Comparison of ENCODE assay signal across 20 cellular contexts in the genomic region with DNA sequence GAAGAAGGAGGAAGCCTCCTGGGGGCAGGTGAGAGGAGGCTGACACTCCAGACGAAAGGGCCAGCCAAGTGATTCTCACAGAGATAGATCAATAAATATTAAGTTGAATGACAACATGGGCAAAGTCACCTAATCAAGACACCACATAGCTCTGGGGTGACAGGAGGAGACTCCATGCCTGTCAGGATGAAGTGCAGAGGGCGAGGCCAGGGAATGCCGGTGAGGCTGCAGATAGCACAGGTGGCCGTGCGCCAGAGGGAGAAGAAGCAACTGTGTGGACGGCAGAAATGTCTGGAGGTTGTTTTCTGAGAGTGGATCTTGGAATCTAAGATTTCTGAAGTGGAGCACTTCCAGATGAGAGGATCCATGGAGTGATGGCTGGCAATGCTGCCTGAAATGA.
"Had no signal": no experiment of that assay in that cellular context is flagged by ENCODE, and none has a peak within 500 bp of the region (broad histone marks: within the 10 kb centered on the region; RNA-seq: fewer than 3 reads in every experiment).

No MANE protein-coding gene starts in this region.

- H3K9me3 ChIP-seq: body of pancreas, pancreas, transverse colon, vagina had no signal

- DNase-seq: activated CD4-positive, alpha-beta T cell treated with anti-CD3 and anti-CD28 coated beads, Interleukin-2, amount 50 U/mL, for 48 hours; activated CD8-positive, alpha-beta memory T cell treated with anti-CD3 and anti-CD28 coated beads, Interleukin-2, amount 50 U/mL, for 4 hours; anterior cingulate cortex; body of pancreas; heart right ventricle; islet precursor cell; left cardiac atrium; mesenchymal stem cell; pancreas; right cardiac atrium; stimulated activated CD4-positive, alpha-beta T cell treated with anti-CD3 and anti-CD28 coated beads, Interleukin-12 subunit alpha, Interleukin-12 subunit beta, amount 100 ng/mL, for 4 hours; stimulated activated CD4-positive, alpha-beta T cell treated with anti-CD3 and anti-CD28 coated beads, Interleukin-4, amount 100 ng/mL, for 4 hours; T1000; transverse colon had no signal

- ATAC-seq: body of pancreas, heart right ventricle, left cardiac atrium, pancreas, right cardiac atrium, WTC11 had no signal

- H3K4me3 Mint-ChIP-seq: nephron; T-helper 1 cell treated with Interleukin-12 subunit alpha and Interleukin-12 subunit beta and Interleukin-4 antibody, amounts not matched to agents 30 μg/mL and 1 μg/mL, for 36 hours; WTC11 had no signal

- H3K4me1 Mint-ChIP-seq: nephron had no signal

- H3K36me3 ChIP-seq: cardiac muscle cell, heart right ventricle, pancreas, transverse colon, vagina had no signal

- H3K27ac Mint-ChIP-seq: nephron; T-helper 1 cell treated with Interleukin-12 subunit alpha and Interleukin-12 subunit beta and Interleukin-4 antibody, amounts not matched to agents 30 μg/mL and 1 μg/mL, for 36 hours; WTC11 had no signal

- H3K4me3 ChIP-seq: body of pancreas, cardiac muscle cell, heart right ventricle, pancreas, transverse colon, vagina had no signal

- H3K27ac ChIP-seq: body of pancreas, cardiac muscle cell, epithelial cell of prostate, pancreas, transverse colon, vagina had no signal

- H3K4me1 ChIP-seq: pancreas, transverse colon, vagina had no signal

- H3K36me3 Mint-ChIP-seq: WTC11 had no signal

- H3K27me3 ChIP-seq: body of pancreas, cardiac muscle cell, heart right ventricle, pancreas, transverse colon, vagina had no signal

- H3K9me3 Mint-ChIP-seq: T-helper 1 cell treated with Interleukin-12 subunit alpha and Interleukin-12 subunit beta and Interleukin-4 antibody, amounts not matched to agents 30 μg/mL and 1 μg/mL, for 36 hours had no signal
